In genomic region chr7:144127714-144128334, GRCh38 we compare ENCODE assay signal across 8 cellular contexts. TPM values are rescaled to one million over a fixed set of nuclear protein-coding genes. Genes with fewer than 3 reads are reported as not detected.
DNase-seq lines count a peak whose midpoint lies in the region; ATAC-seq and TF ChIP-seq lines count a peak whose summit lies in the region.

No MANE protein-coding gene starts in this region.

- H3K4me3 Mint-ChIP-seq in GM23338, result no peak overlapping the region

- no peaks in the 10 kb centered on the region for H3K9me2 ChIP-seq in GM23338 (ENCODE audit: insufficient read depth)

- no peaks in the 10 kb centered on the region for H3K36me3 Mint-ChIP-seq in GM23338 (ENCODE audit: low read depth)

- H3K4me2 ChIP-seq in GM23338, result no peak overlapping the region

- no peaks in the 10 kb centered on the region for H3K9me3 Mint-ChIP-seq in GM23338

- H3K27ac ChIP-seq in GM23338 (ENCODE audit: low read depth) (no peak overlapping the region), thoracic aorta (no peak overlapping the region)

- no peaks in the 10 kb centered on the region for H4K20me1 ChIP-seq in GM23338 (replicated peaks; ENCODE audit: insufficient read depth)

- no peak overlapping the region for H3K27ac Mint-ChIP-seq in GM23338

- ATAC-seq in GM23338, result peak; percentile 100
- ATAC-seq in thoracic aorta (ENCODE audit: insufficient number of reproducible peaks, low FRiP score, low read depth), result peak; percentile 71

- peaks cover 1% of the 10 kb centered on the region for H3K27me3 Mint-ChIP-seq in GM23338 (ENCODE audit: insufficient read depth, low read depth, poor library complexity)

- no peaks in the 10 kb centered on the region for H3K36me3 ChIP-seq in GM23338 (ENCODE audit: insufficient read depth)
- H3K36me3 ChIP-seq in thoracic aorta, result no peaks in the 10 kb centered on the region

- peak; percentile 29 for DNase-seq in G401 (ENCODE audit: low spot score)
- DNase-seq in GM23338 (ENCODE audit: low spot score), result peak; percentile 96
- DNase-seq in Kasumi-1 (lab: John Stamatoyannopoulos, UW), result peak; percentile 60 to 73
- peak; percentile 84 for DNase-seq in RPMI8226
- peak; percentile 72 to 82 for DNase-seq in activated T-helper 1 cell treated with anti-CD3 and anti-CD28 coated beads, Interleukin-2, amount 50 U/mL, for 16 hours (ENCODE audit: low read depth in 1 of 2, low spot score in 1 of 2)
- DNase-seq in fibroblast of the conjunctiva (ENCODE audit: low read depth), result peak; percentile 66
- DNase-seq in nucleus accumbens (lab: John Stamatoyannopoulos, UW), result peak in 33 of 56 donors; percentile 1 to 67 (median 24)
- peak; percentile 36 for DNase-seq in thoracic aorta (ENCODE audit: low spot score)

- H3K79me2 ChIP-seq in GM23338 (replicated peaks; ENCODE audit: insufficient read depth), result no peaks in the 10 kb centered on the region

- H3K4me3 ChIP-seq in GM23338, result no peak overlapping the region
- H3K4me3 ChIP-seq in thoracic aorta, result no peak overlapping the region

- no peak overlapping the region for H2AFZ ChIP-seq in GM23338

- no peaks in the 10 kb centered on the region for H3K9me3 ChIP-seq in thoracic aorta

- no peaks in the 10 kb centered on the region for H3K4me1 ChIP-seq in GM23338 (ENCODE audit: insufficient read depth)
- no peaks in the 10 kb centered on the region for H3K4me1 ChIP-seq in thoracic aorta (ENCODE audit: control insufficient read depth in 1 of 2, low read depth in 2 of 2)

- H3K27me3 ChIP-seq in GM23338 (ENCODE audit: insufficient read depth), result no peaks in the 10 kb centered on the region
- no peaks in the 10 kb centered on the region for H3K27me3 ChIP-seq in thoracic aorta (replicated peaks; ENCODE audit: insufficient read depth)

- TF ChIP-seq CTCF in GM23338 (conservative IDR thresholded peaks at IDR 0.05; ENCODE audit: low read depth in 2 of 2) (peak; percentile 94 to 96), thoracic aorta (IDR thresholded peaks at IDR 0.05) (peak; percentile 70)

- no peaks in the 10 kb centered on the region for H3F3A ChIP-seq in GM23338 (replicated peaks; ENCODE audit: low read depth)

- in situ Hi-C loops in G401 (cut with HindIII; ENCODE audit: low sequenced_read_pairs), result no loop called here

- no peaks in the 10 kb centered on the region for H3K4me1 Mint-ChIP-seq in GM23338

TF ChIP-seq in GM23338, 12 proteins besides CTCF, POLR2A, EP300 and RAD21 (continues in another document):
- TF ChIP-seq CREB1 (CRISPR knock-in tag; IDR thresholded peaks at IDR 0.05; ENCODE audit: low read depth) (peak; percentile 18; the same call in 1 of the 2 replicates), STAT1 (IDR thresholded peaks at IDR 0.05; ENCODE audit: unreplicated experiment) (no peak), REST (IDR thresholded peaks at IDR 0.05; ENCODE audit: unreplicated experiment) (no peak)

RNA-seq across cellular contexts. Expression of gene OR2A14, which starts 4.8 kb away (rescaled TPM):
- not detected in 2 replicates for total RNA-seq in G401 (2014; rRNA removed; shearing (Covaris generic))
- total RNA-seq in GM23338 (2014; rRNA removed; shearing (Covaris generic)), result not detected in 2 replicates
- polyA plus RNA-seq in GM23338 (2016; fragmentation: Nextera tagmentation; extraction: Ambion mirVana), result not detected in 2 replicates
- total RNA-seq in thoracic aorta, result not detected

RNA-seq across cellular contexts. Expression of gene OR2A2, which starts 18.4 kb away (rescaled TPM):
- not detected in 2 replicates for total RNA-seq in G401 (2014; rRNA removed; shearing (Covaris generic))
- not detected in 2 replicates for total RNA-seq in GM23338 (2014; rRNA removed; shearing (Covaris generic))
- polyA plus RNA-seq in GM23338 (2016; fragmentation: Nextera tagmentation; extraction: Ambion mirVana), result not detected in 2 replicates
- total RNA-seq in thoracic aorta, result not detected

RNA-seq across cellular contexts. Expression of gene OR2A12, which starts 41.7 kb away (rescaled TPM):
- total RNA-seq in G401 (2014; rRNA removed; shearing (Covaris generic)), result not detected in 2 replicates
- total RNA-seq in GM23338 (2014; rRNA removed; shearing (Covaris generic)), result not detected in 2 replicates
- polyA plus RNA-seq in GM23338 (2016; fragmentation: Nextera tagmentation; extraction: Ambion mirVana), result not detected in 2 replicates
- not detected for total RNA-seq in thoracic aorta

RNA-seq across cellular contexts. Expression of gene CTAGE4, which starts 55.4 kb away (rescaled TPM):
- not detected in 2 replicates for total RNA-seq in G401 (2014; rRNA removed; shearing (Covaris generic))
- 3.4 and 10.1 TPM in 2 replicates for total RNA-seq in GM23338 (2014; rRNA removed; shearing (Covaris generic))
- polyA plus RNA-seq in GM23338 (2016; fragmentation: Nextera tagmentation; extraction: Ambion mirVana), result 4.3 and 4.9 TPM in 2 replicates
- total RNA-seq in thoracic aorta, result 1 to 10 TPM; 1.6 to 5.8 TPM

RNA-seq across cellular contexts. Expression of gene OR2A25, which starts 58.2 kb away (rescaled TPM):
- total RNA-seq in G401 (2014; rRNA removed; shearing (Covaris generic)), result not detected in 2 replicates
- total RNA-seq in GM23338 (2014; rRNA removed; shearing (Covaris generic)), result not detected in 2 replicates
- polyA plus RNA-seq in GM23338 (2016; fragmentation: Nextera tagmentation; extraction: Ambion mirVana), result not detected in 2 replicates
- total RNA-seq in thoracic aorta, result not detected

Comparison
In these comparisons a context has a peak if more than half of its experiments do, and no peak if none do; other contexts are left out.
1. DNase-seq: peak in every context shown above with its lines; median percentile 96 in GM23338; 84 in RPMI8226; 77 in activated T-helper 1 cell treated with anti-CD3 and anti-CD28 coated beads, Interleukin-2, amount 50 U/mL, for 16 hours; 66 in Kasumi-1; 66 in fibroblast of the conjunctiva; 36 in thoracic aorta; 29 in G401; 24 in nucleus accumbens.